21 cellular contexts compared by ENCODE assay signal in genomic region chr7:64863021-64863420, GRCh38. TPM values are rescaled to one million over a fixed set of nuclear protein-coding genes. Genes with fewer than 3 reads are reported as not detected.
DNase-seq lines count a peak whose midpoint lies in the region; ATAC-seq and TF ChIP-seq lines count a peak whose summit lies in the region.
"Had no signal": no experiment of that assay in that cellular context is flagged by ENCODE, and none has a peak within 500 bp of the region (broad histone marks: within the 10 kb centered on the region; RNA-seq: fewer than 3 reads in every experiment).

No MANE protein-coding gene starts in this region.

- H3K9me3 Mint-ChIP-seq in osteocyte (ENCODE audit: unreplicated experiment), result peaks cover 13% of the 10 kb centered on the region
- H3K9me3 Mint-ChIP-seq in CD4-positive, alpha-beta T cell, result no peaks in the 10 kb centered on the region
- H3K9me3 Mint-ChIP-seq in stimulated activated naive B cell treated with anti-CD40 and anti-IgM and Interleukin-4, amounts not matched to agents 10 μg/mL and 1 μg/mL and 100 μg/mL, for 72 hours, result peaks cover 4 to 9% of the 10 kb centered on the region in 2 donors

- H3K4me3 ChIP-seq in right atrium auricular region (no peak overlapping the region), heart left ventricle (no peak overlapping the region), coronary artery (no peak overlapping the region)
- H3K4me3 ChIP-seq: A549, BLaER1, HAP-1, K562 had no signal

- no peaks in the 10 kb centered on the region for H3K27me3 Mint-ChIP-seq in osteocyte (ENCODE audit: unreplicated experiment)
- H3K27me3 Mint-ChIP-seq in CD4-positive, alpha-beta T cell, result no peaks in the 10 kb centered on the region
- peaks cover 0 to 12% of the 10 kb centered on the region in 2 donors for H3K27me3 Mint-ChIP-seq in stimulated activated naive B cell treated with anti-CD40 and anti-IgM and Interleukin-4, amounts not matched to agents 10 μg/mL and 1 μg/mL and 100 μg/mL, for 72 hours

- H3K36me3 Mint-ChIP-seq in osteocyte (ENCODE audit: unreplicated experiment), result no peaks in the 10 kb centered on the region
- no peaks in the 10 kb centered on the region for H3K36me3 Mint-ChIP-seq in CD4-positive, alpha-beta T cell (ENCODE audit: low read depth)
- H3K36me3 Mint-ChIP-seq in stimulated activated naive B cell treated with anti-CD40 and anti-IgM and Interleukin-4, amounts not matched to agents 10 μg/mL and 1 μg/mL and 100 μg/mL, for 72 hours, result peaks cover 0 to 1% of the 10 kb centered on the region in 2 donors
- H3K36me3 Mint-ChIP-seq: CD14-positive monocyte; CD8-positive, alpha-beta T cell had no signal

- H3K4me1 Mint-ChIP-seq in osteocyte (ENCODE audit: unreplicated experiment), result no peaks in the 10 kb centered on the region
- no peaks in the 10 kb centered on the region for H3K4me1 Mint-ChIP-seq in CD4-positive, alpha-beta T cell (ENCODE audit: low read depth)
- H3K4me1 Mint-ChIP-seq in stimulated activated naive B cell treated with anti-CD40 and anti-IgM and Interleukin-4, amounts not matched to agents 10 μg/mL and 1 μg/mL and 100 μg/mL, for 72 hours, result peaks cover 0 to 4% of the 10 kb centered on the region in 2 donors
- H3K4me1 Mint-ChIP-seq: CD14-positive monocyte had no signal

- no peak overlapping the region for H3K27ac ChIP-seq in right atrium auricular region
- no peak overlapping the region for H3K27ac ChIP-seq in heart left ventricle
- no peak overlapping the region for H3K27ac ChIP-seq in coronary artery
- no peak overlapping the region for H3K27ac ChIP-seq in CD4-positive, alpha-beta T cell (ENCODE audit: low read depth, low read length)
- H3K27ac ChIP-seq: 22Rv1, A549, BLaER1 had no signal

- H3K27me3 ChIP-seq in right atrium auricular region (no peaks in the 10 kb centered on the region), heart left ventricle (peaks cover 0 to 4% (median 0%) of the 10 kb centered on the region in 9 donors)
- H3K27me3 ChIP-seq in CD4-positive, alpha-beta T cell (ENCODE audit: control insufficient read depth, insufficient read depth, low read length), result no peaks in the 10 kb centered on the region
- H3K27me3 ChIP-seq: BLaER1 had no signal

- H3K4me1 ChIP-seq in right atrium auricular region (no peaks in the 10 kb centered on the region), heart left ventricle (no peaks in the 10 kb centered on the region)
- H3K4me1 ChIP-seq: A549, BLaER1, HAP-1 had no signal

- POLR2A ChIA-PET in CD4-positive, alpha-beta T cell (lab: Charles Lee), result no interaction called here

- H3K9me3 ChIP-seq in right atrium auricular region (no peaks in the 10 kb centered on the region), heart left ventricle (no peaks in the 10 kb centered on the region)
- no peaks in the 10 kb centered on the region for H3K9me3 ChIP-seq in CD4-positive, alpha-beta T cell (ENCODE audit: control insufficient read depth, low read length)
- H3K9me3 ChIP-seq: A549, HAP-1 had no signal

- DNase-seq in right atrium auricular region (ENCODE audit: low spot score) (peak; percentile 36), heart left ventricle (no peak), coronary artery (ENCODE audit: low spot score) (peak; percentile 66), osteocyte (ENCODE audit: extremely low spot score, unreplicated experiment) (peak; percentile 73), inferior parietal cortex (ENCODE audit: extremely low spot score) (no peak)
- no peak for DNase-seq in CD4-positive, alpha-beta T cell
- DNase-seq in stimulated activated naive B cell treated with anti-CD40 and anti-IgM and Interleukin-4, amounts not matched to agents 10 μg/mL and 1 μg/mL and 100 μg/mL, for 72 hours, result no peak
- DNase-seq: Calu3, DMS 273 treated with DMSO at 0.1 percent for 48 hours, DMS53, GDM1, GOT3, IMR-90 had no signal

- no peak for ATAC-seq in heart left ventricle
- ATAC-seq in CD4-positive, alpha-beta T cell (ENCODE audit: poor library complexity), result no peak
- ATAC-seq in stimulated activated naive B cell treated with anti-CD40 and anti-IgM and Interleukin-4, amounts not matched to agents 10 μg/mL and 1 μg/mL and 100 μg/mL, for 72 hours (replicated peaks), result no peak
- ATAC-seq in GM21786 (IDR thresholded peaks at IDR 0.05; ENCODE audit: unreplicated experiment), result no peak
- ATAC-seq: A549; CD8-positive, alpha-beta T cell; K562 had no signal

- H3K27ac Mint-ChIP-seq in osteocyte (ENCODE audit: unreplicated experiment), result no peak overlapping the region
- H3K27ac Mint-ChIP-seq in CD4-positive, alpha-beta T cell, result no peak overlapping the region
- no peak overlapping the region for H3K27ac Mint-ChIP-seq in stimulated activated naive B cell treated with anti-CD40 and anti-IgM and Interleukin-4, amounts not matched to agents 10 μg/mL and 1 μg/mL and 100 μg/mL, for 72 hours
- H3K27ac Mint-ChIP-seq: CD14-positive monocyte; CD8-positive, alpha-beta T cell had no signal

- H3K4me3 Mint-ChIP-seq in osteocyte (ENCODE audit: unreplicated experiment), result no peak overlapping the region
- no peak overlapping the region for H3K4me3 Mint-ChIP-seq in CD4-positive, alpha-beta T cell
- H3K4me3 Mint-ChIP-seq in stimulated activated naive B cell treated with anti-CD40 and anti-IgM and Interleukin-4, amounts not matched to agents 10 μg/mL and 1 μg/mL and 100 μg/mL, for 72 hours, result no peak overlapping the region
- H3K4me3 Mint-ChIP-seq: CD14-positive monocyte; CD8-positive, alpha-beta T cell had no signal

- intact Hi-C loops in heart left ventricle (cut with DNase I), result no loop called here
- intact Hi-C loops in CD4-positive, alpha-beta T cell (cut with DNase I, micrococcal nuclease), result no loop called here

- WGBS in heart left ventricle, 4 donors, result 82 to 97% (median 93%) methylated on average over 8 to 9 of the region's 9 CpGs

- TF ChIP-seq CTCF in right atrium auricular region (IDR thresholded peaks at IDR 0.05) (no peak), heart left ventricle (IDR thresholded peaks at IDR 0.05) (no peak), coronary artery (IDR thresholded peaks at IDR 0.05) (no peak), osteocyte (IDR thresholded peaks at IDR 0.05) (no peak)
- TF ChIP-seq CTCF in CD4-positive, alpha-beta T cell (IDR thresholded peaks at IDR 0.05), result no peak

- CTCF ChIA-PET in CD4-positive, alpha-beta T cell (lab: Charles Lee), result no interaction called here

- H3K36me3 ChIP-seq in right atrium auricular region (no peaks in the 10 kb centered on the region), heart left ventricle (no peaks in the 10 kb centered on the region)
- H3K36me3 ChIP-seq: HAP-1 had no signal

- no peak for TF ChIP-seq POLR2A in heart left ventricle (IDR thresholded peaks at IDR 0.05)

RNA-seq across cellular contexts. Expression of gene ZNF273, which starts 40.1 kb away (rescaled TPM):
- total RNA-seq in right atrium auricular region (1 to 10 TPM; 1.1 to 1.6 TPM), heart left ventricle (1 to 10 TPM in 7 of 9 donors, under 1 TPM in 2; 0.56 to 4.2 (median 1.4) TPM), osteocyte (1.8 and 2.8 TPM in 2 replicates)
- polyA plus RNA-seq in heart left ventricle, result 1 to 10 TPM; 1.1 to 1.3 TPM
- 1 to 10 TPM; 6.8 TPM for total RNA-seq in CD4-positive, alpha-beta T cell

Comparison
In these comparisons a context has a peak if more than half of its experiments do, and no peak if none do; other contexts are left out.
1. DNase-seq: peak in right atrium auricular region (single experiment), coronary artery (single experiment) and osteocyte (single experiment); none in heart left ventricle (0 of 5), CD4-positive, alpha-beta T cell (0 of 10), inferior parietal cortex (single experiment) and stimulated activated naive B cell treated with anti-CD40 and anti-IgM and Interleukin-4, amounts not matched to agents 10 μg/mL and 1 μg/mL and 100 μg/mL, for 72 hours (single experiment).